In genomic region chr15:38560456-38560926, GRCh38 we compare ENCODE assay signal across 1 cellular context.
A peak's percentile ranks its signal among the peaks of the same experiment; 100 is the strongest.
TF ChIP-seq lines count a peak whose summit lies in the region.

No MANE protein-coding gene starts in this region.

TF ChIP-seq in GM12878, 131 proteins besides CTCF, POLR2A, EP300 and RAD21 (continued from another document and continues in another):
- TF ChIP-seq, protein P1, sequence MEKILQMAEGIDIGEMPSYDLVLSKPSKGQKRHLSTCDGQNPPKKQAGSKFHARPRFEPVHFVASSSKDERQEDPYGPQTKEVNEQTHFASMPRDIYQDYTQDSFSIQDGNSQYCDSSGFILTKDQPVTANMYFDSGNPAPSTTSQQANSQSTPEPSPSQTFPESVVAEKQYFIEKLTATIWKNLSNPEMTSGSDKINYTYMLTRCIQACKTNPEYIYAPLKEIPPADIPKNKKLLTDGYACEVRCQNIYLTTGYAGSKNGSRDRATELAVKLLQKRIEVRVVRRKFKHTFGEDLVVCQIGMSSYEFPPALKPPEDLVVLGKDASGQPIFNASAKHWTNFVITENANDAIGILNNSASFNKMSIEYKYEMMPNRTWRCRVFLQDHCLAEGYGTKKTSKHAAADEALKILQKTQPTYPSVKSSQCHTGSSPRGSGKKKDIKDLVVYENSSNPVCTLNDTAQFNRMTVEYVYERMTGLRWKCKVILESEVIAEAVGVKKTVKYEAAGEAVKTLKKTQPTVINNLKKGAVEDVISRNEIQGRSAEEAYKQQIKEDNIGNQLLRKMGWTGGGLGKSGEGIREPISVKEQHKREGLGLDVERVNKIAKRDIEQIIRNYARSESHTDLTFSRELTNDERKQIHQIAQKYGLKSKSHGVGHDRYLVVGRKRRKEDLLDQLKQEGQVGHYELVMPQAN (conservative IDR thresholded peaks at IDR 0.05): no peak
- TF ChIP-seq SRF (IDR thresholded peaks at IDR 0.05; ENCODE audit: low read depth in 2 of 2, low read length in 2 of 2) (peak in 1 of 2 experiments; percentile 38; a peak in 1 of 4 replicates), MEF2A (IDR thresholded peaks at IDR 0.05; ENCODE audit: insufficient read depth, low read depth, low read length) (peak; percentile 62; the same call in 1 of the 2 replicates), EED (IDR thresholded peaks at IDR 0.05; ENCODE audit: low read depth) (peak; percentile 82), SIX5 (IDR thresholded peaks at IDR 0.05; ENCODE audit: low read depth, low read length, severe bottlenecking) (no peak), MEF2B (IDR thresholded peaks at IDR 0.05; ENCODE audit: partially characterized antibody, poor library complexity, severe bottlenecking) (no peak), PRDM15 (CRISPR knock-in tag; IDR thresholded peaks at IDR 0.05) (no peak), BACH1 (IDR thresholded peaks at IDR 0.05; ENCODE audit: borderline replicate concordance) (no peak), JUNB (IDR thresholded peaks at IDR 0.05) (peak; percentile 91), TCF12 (IDR thresholded peaks at IDR 0.05; ENCODE audit: low read depth, low read length) (no peak), CREM (IDR thresholded peaks at IDR 0.05; ENCODE audit: low read depth) (peak; percentile 81), ATF2 (IDR thresholded peaks at IDR 0.05; ENCODE audit: low read length) (peak; percentile 85), RFX5 (IDR thresholded peaks at IDR 0.05; ENCODE audit: low read depth, low read length) (no peak), GABPA (IDR thresholded peaks at IDR 0.05; ENCODE audit: low read depth) (peak; percentile 52; the same call in 1 of the 2 replicates), CHD4 (IDR thresholded peaks at IDR 0.05) (no peak), SIN3A (IDR thresholded peaks at IDR 0.05; ENCODE audit: low read depth, low read length) (no peak), SUZ12 (IDR thresholded peaks at IDR 0.05; ENCODE audit: unreplicated experiment) (no peak), NBN (IDR thresholded peaks at IDR 0.05) (no peak), BCL3 (IDR thresholded peaks at IDR 0.05; ENCODE audit: borderline replicate concordance, insufficient read depth, low read depth, low read length, poor library complexity, severe bottlenecking) (no peak), CBFB (IDR thresholded peaks at IDR 0.05; ENCODE audit: low read depth) (no peak), ZNF274 (IDR thresholded peaks at IDR 0.05; ENCODE audit: insufficient read depth, insufficient read length) (no peak), ZNF24 (IDR thresholded peaks at IDR 0.05) (no peak), ZZZ3 (IDR thresholded peaks at IDR 0.05; ENCODE audit: control insufficient read depth, insufficient read length, low read depth) (no peak), PAX8 (IDR thresholded peaks at IDR 0.05) (no peak), ZNF217 (IDR thresholded peaks at IDR 0.05) (no peak), KDM1A (IDR thresholded peaks at IDR 0.05; ENCODE audit: borderline replicate concordance) (no peak), TCF7 (IDR thresholded peaks at IDR 0.05; ENCODE audit: borderline replicate concordance) (no peak), ZNF622 (IDR thresholded peaks at IDR 0.05) (no peak), BCL11A (IDR thresholded peaks at IDR 0.05; ENCODE audit: low read depth, low read length) (peak; percentile 44; the same call in 1 of the 2 replicates), TARDBP (IDR thresholded peaks at IDR 0.05; ENCODE audit: borderline replicate concordance) (no peak), NRF1 (conservative IDR thresholded peaks at IDR 0.05; ENCODE audit: low read depth, low read length) (no peak), HDAC2 (IDR thresholded peaks at IDR 0.05) (no peak), TBL1XR1 (IDR thresholded peaks at IDR 0.05; ENCODE audit: low read depth, low read length) (no peak), SMAD1 (IDR thresholded peaks at IDR 0.05; ENCODE audit: low read depth, partially characterized antibody) (no peak), FOXM1 (IDR thresholded peaks at IDR 0.05; ENCODE audit: low read depth, low read length) (peak; percentile 77; the same call in 1 of the 2 replicates), IRF4 (IDR thresholded peaks at IDR 0.05; ENCODE audit: low read depth, low read length) (no peak)
- TF ChIP-seq, protein P2, sequence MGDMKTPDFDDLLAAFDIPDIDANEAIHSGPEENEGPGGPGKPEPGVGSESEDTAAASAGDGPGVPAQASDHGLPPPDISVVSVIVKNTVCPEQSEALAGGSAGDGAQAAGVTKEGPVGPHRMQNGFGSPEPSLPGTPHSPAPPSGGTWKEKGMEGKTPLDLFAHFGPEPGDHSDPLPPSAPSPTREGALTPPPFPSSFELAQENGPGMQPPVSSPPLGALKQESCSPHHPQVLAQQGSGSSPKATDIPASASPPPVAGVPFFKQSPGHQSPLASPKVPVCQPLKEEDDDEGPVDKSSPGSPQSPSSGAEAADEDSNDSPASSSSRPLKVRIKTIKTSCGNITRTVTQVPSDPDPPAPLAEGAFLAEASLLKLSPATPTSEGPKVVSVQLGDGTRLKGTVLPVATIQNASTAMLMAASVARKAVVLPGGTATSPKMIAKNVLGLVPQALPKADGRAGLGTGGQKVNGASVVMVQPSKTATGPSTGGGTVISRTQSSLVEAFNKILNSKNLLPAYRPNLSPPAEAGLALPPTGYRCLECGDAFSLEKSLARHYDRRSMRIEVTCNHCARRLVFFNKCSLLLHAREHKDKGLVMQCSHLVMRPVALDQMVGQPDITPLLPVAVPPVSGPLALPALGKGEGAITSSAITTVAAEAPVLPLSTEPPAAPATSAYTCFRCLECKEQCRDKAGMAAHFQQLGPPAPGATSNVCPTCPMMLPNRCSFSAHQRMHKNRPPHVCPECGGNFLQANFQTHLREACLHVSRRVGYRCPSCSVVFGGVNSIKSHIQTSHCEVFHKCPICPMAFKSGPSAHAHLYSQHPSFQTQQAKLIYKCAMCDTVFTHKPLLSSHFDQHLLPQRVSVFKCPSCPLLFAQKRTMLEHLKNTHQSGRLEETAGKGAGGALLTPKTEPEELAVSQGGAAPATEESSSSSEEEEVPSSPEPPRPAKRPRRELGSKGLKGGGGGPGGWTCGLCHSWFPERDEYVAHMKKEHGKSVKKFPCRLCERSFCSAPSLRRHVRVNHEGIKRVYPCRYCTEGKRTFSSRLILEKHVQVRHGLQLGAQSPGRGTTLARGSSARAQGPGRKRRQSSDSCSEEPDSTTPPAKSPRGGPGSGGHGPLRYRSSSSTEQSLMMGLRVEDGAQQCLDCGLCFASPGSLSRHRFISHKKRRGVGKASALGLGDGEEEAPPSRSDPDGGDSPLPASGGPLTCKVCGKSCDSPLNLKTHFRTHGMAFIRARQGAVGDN (IDR thresholded peaks at IDR 0.05): no peak
- TF ChIP-seq, protein P3, sequence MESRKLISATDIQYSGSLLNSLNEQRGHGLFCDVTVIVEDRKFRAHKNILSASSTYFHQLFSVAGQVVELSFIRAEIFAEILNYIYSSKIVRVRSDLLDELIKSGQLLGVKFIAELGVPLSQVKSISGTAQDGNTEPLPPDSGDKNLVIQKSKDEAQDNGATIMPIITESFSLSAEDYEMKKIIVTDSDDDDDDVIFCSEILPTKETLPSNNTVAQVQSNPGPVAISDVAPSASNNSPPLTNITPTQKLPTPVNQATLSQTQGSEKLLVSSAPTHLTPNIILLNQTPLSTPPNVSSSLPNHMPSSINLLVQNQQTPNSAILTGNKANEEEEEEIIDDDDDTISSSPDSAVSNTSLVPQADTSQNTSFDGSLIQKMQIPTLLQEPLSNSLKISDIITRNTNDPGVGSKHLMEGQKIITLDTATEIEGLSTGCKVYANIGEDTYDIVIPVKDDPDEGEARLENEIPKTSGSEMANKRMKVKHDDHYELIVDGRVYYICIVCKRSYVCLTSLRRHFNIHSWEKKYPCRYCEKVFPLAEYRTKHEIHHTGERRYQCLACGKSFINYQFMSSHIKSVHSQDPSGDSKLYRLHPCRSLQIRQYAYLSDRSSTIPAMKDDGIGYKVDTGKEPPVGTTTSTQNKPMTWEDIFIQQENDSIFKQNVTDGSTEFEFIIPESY (IDR thresholded peaks at IDR 0.05): no peak
- TF ChIP-seq, protein P4, sequence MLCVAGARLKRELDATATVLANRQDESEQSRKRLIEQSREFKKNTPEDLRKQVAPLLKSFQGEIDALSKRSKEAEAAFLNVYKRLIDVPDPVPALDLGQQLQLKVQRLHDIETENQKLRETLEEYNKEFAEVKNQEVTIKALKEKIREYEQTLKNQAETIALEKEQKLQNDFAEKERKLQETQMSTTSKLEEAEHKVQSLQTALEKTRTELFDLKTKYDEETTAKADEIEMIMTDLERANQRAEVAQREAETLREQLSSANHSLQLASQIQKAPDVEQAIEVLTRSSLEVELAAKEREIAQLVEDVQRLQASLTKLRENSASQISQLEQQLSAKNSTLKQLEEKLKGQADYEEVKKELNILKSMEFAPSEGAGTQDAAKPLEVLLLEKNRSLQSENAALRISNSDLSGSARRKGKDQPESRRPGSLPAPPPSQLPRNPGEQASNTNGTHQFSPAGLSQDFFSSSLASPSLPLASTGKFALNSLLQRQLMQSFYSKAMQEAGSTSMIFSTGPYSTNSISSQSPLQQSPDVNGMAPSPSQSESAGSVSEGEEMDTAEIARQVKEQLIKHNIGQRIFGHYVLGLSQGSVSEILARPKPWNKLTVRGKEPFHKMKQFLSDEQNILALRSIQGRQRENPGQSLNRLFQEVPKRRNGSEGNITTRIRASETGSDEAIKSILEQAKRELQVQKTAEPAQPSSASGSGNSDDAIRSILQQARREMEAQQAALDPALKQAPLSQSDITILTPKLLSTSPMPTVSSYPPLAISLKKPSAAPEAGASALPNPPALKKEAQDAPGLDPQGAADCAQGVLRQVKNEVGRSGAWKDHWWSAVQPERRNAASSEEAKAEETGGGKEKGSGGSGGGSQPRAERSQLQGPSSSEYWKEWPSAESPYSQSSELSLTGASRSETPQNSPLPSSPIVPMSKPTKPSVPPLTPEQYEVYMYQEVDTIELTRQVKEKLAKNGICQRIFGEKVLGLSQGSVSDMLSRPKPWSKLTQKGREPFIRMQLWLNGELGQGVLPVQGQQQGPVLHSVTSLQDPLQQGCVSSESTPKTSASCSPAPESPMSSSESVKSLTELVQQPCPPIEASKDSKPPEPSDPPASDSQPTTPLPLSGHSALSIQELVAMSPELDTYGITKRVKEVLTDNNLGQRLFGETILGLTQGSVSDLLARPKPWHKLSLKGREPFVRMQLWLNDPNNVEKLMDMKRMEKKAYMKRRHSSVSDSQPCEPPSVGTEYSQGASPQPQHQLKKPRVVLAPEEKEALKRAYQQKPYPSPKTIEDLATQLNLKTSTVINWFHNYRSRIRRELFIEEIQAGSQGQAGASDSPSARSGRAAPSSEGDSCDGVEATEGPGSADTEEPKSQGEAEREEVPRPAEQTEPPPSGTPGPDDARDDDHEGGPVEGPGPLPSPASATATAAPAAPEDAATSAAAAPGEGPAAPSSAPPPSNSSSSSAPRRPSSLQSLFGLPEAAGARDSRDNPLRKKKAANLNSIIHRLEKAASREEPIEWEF (IDR thresholded peaks at IDR 0.05; ENCODE audit: insufficient replicate concordance, low read depth, low read length): no peak
- TF ChIP-seq, protein P5, sequence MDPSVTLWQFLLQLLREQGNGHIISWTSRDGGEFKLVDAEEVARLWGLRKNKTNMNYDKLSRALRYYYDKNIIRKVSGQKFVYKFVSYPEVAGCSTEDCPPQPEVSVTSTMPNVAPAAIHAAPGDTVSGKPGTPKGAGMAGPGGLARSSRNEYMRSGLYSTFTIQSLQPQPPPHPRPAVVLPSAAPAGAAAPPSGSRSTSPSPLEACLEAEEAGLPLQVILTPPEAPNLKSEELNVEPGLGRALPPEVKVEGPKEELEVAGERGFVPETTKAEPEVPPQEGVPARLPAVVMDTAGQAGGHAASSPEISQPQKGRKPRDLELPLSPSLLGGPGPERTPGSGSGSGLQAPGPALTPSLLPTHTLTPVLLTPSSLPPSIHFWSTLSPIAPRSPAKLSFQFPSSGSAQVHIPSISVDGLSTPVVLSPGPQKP (IDR thresholded peaks at IDR 0.05; ENCODE audit: low read depth, low read length): no peak
